Comparison of ENCODE assay signal across 20 cellular contexts in the genomic region with DNA sequence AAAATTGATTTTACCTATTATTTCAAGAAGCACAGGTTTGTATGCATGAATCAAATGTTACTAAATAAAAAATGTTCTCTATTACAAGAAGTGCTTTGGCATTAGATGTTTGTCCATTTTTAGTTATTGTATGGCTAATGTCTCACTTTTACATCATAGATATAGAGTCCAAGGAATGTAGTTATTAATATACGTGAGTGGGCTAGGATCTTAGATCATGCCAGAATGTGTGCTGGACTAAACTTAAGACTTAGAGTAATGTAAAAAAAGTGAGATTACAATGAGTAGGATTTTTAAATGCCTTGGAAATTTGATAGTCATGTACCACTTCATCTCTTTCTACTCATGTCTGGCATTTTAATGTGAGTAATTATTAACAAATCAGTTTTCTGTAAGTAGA.
DNase-seq lines count a peak whose midpoint lies in the region; ATAC-seq, FAIRE-seq and TF ChIP-seq lines count a peak whose summit lies in the region.
"Had no signal": no experiment of that assay in that cellular context is flagged by ENCODE, and none has a peak within 500 bp of the region (broad histone marks: within the 10 kb centered on the region; RNA-seq: fewer than 3 reads in every experiment).

No MANE protein-coding gene starts in this region.

- H3K14ac ChIP-seq in IMR-90 (replicated peaks; ENCODE audit: low read depth, low read length) = no peak overlapping the region

- 0 out of 2 replicates have a peak overlapping the region, but pooled peaks have one; percentile 0 for H3K56ac ChIP-seq in IMR-90 (ENCODE audit: extremely low read depth, insufficient read depth, low read length)

- H3K27me3 ChIP-seq in IMR-90 (ENCODE audit: control insufficient read depth, insufficient read depth, low read length) (no peaks in the 10 kb centered on the region), prostate gland (replicated peaks; ENCODE audit: insufficient read depth) (no peaks in the 10 kb centered on the region)
- H3K27me3 ChIP-seq in CD8-positive, alpha-beta memory T cell (ENCODE audit: insufficient read depth, low read length, poor library complexity, severe bottlenecking) = no peaks in the 10 kb centered on the region

- no peak overlapping the region for H3K4me3 Mint-ChIP-seq in CD8-positive, alpha-beta memory T cell
- H3K4me3 Mint-ChIP-seq: GM23338, IgD-negative memory B cell had no signal

- H3K23ac ChIP-seq in IMR-90 (ENCODE audit: low read depth, low read length) = no peak overlapping the region

- no peak overlapping the region for H4K91ac ChIP-seq in IMR-90 (ENCODE audit: insufficient read depth, low read depth, low read length)

- WGBS in A549 (ENCODE audit: missing lambda C conversion rate) = 62% methylated on average over 1 of the region's 1 CpG
- WGBS in IMR-90 (ENCODE audit: extremely low coverage in 2 of 2, insufficient read length in 1 of 2), 2 experiments = no CpG with 5 or more reads among the region's 1 CpG
- 47% methylated on average over 1 of the region's 1 CpG for WGBS in prostate gland

- no peak overlapping the region for H2AFZ ChIP-seq in IMR-90 (replicated peaks; ENCODE audit: low read length, poor library complexity)
- H2AFZ ChIP-seq: GM23338 had no signal

- no peak for DNase-seq in A549 (ENCODE audit: low read depth in 1 of 2, low spot score in 1 of 2)
- peak; percentile 69 for DNase-seq in IMR-90
- peak; percentile 14 for DNase-seq in fibroblast of pulmonary artery (ENCODE audit: low read depth)
- peak; percentile 10 for DNase-seq in skeletal muscle cell (ENCODE audit: low read depth)
- no peak for DNase-seq in CD8-positive, alpha-beta memory T cell
- DNase-seq in prostate gland (ENCODE audit: low spot score) = no peak
- no peak for DNase-seq in islet precursor cell
- no peak for DNase-seq in COLO668 (lab: John Stamatoyannopoulos, UW; ENCODE audit: unreplicated experiment)
- DNase-seq: 8988T, C1 segment of cervical spinal cord, GDM1, Karpas-422, NCI-H146, NCI-H2081 had no signal

- H2BK120ac ChIP-seq in IMR-90 (ENCODE audit: low read depth, low read length) = peak overlapping the region; percentile 8; the same call in 1 of the 2 replicates

- H2AK9ac ChIP-seq in IMR-90 (replicated peaks; ENCODE audit: low read depth, low read length, poor library complexity) = no peak overlapping the region

- no peak overlapping the region for H4K5ac ChIP-seq in IMR-90 (ENCODE audit: low read depth, low read length)

- CTCF ChIA-PET in A549 (lab: Yijun Ruan, JAX) (no interaction called here), IMR-90 (lab: Yijun Ruan, JAX) (no interaction called here)
- CTCF ChIA-PET in CD8-positive, alpha-beta memory T cell (lab: Charles Lee) = no interaction called here

- peaks cover 0 to 2% (median 0%) of the 10 kb centered on the region in 5 donors for H3K9me3 Mint-ChIP-seq in CD8-positive, alpha-beta memory T cell
- H3K9me3 Mint-ChIP-seq: GM23338 had no signal

- ATAC-seq in A549 = no peak
- no peak for ATAC-seq in IMR-90 (ENCODE audit: low read depth)
- ATAC-seq: GM23338, HCT116, Panc1 had no signal

- H2BK20ac ChIP-seq in IMR-90 (ENCODE audit: low read depth, low read length) = no peak overlapping the region; the same call in 1 of the 2 replicates

- H3K4me1 Mint-ChIP-seq in CD8-positive, alpha-beta memory T cell = no peaks in the 10 kb centered on the region
- H3K4me1 Mint-ChIP-seq: GM23338, IgD-negative memory B cell had no signal

- no peak overlapping the region for H3K27ac Mint-ChIP-seq in CD8-positive, alpha-beta memory T cell
- H3K27ac Mint-ChIP-seq: GM23338, IgD-negative memory B cell had no signal

- H4K8ac ChIP-seq in IMR-90 (ENCODE audit: low read depth in 2 of 2, low read length in 2 of 2) = no peak overlapping the region; a peak in 1 of 4 replicates

- H3K4ac ChIP-seq in IMR-90 (ENCODE audit: low read depth, low read length) = no peak overlapping the region

- no peak for TF ChIP-seq CTCF in A549 (IDR thresholded peaks at IDR 0.05)
- TF ChIP-seq CTCF in IMR-90 (conservative IDR thresholded peaks at IDR 0.05; ENCODE audit: low read depth, low read length) = no peak
- TF ChIP-seq CTCF in fibroblast of pulmonary artery (IDR thresholded peaks at IDR 0.05; ENCODE audit: low read length, missing control alignments) = no peak
- no peak for TF ChIP-seq CTCF in prostate gland (IDR thresholded peaks at IDR 0.05)

- no peak for TF ChIP-seq POLR2A in A549 (IDR thresholded peaks at IDR 0.05; ENCODE audit: low read length)
- TF ChIP-seq POLR2A in IMR-90 (IDR thresholded peaks at IDR 0.05; ENCODE audit: low read depth, low read length) = no peak
- TF ChIP-seq POLR2A in prostate gland (IDR thresholded peaks at IDR 0.05) = no peak

- no peak for TF ChIP-seq EP300 in A549 (IDR thresholded peaks at IDR 0.05)

- peak overlapping the region; percentile 47 for H3K4me2 ChIP-seq in A549
- H3K4me2 ChIP-seq in IMR-90 (ENCODE audit: low read depth, low read length) = no peak overlapping the region
- H3K4me2 ChIP-seq: GM23338 had no signal

- no peaks in the 10 kb centered on the region for H4K20me1 ChIP-seq in IMR-90 (ENCODE audit: insufficient read depth, low read length)

- H2BK5ac ChIP-seq in IMR-90 (ENCODE audit: low read depth, low read length, poor library complexity, severe bottlenecking) = peak overlapping the region; percentile 81

- TF ChIP-seq RAD21 in A549 (conservative IDR thresholded peaks at IDR 0.05 in 1 of 2, IDR thresholded peaks at IDR 0.05 in 1 of 2) (no peak), IMR-90 (IDR thresholded peaks at IDR 0.05; ENCODE audit: low read length) (no peak)

- no peaks in the 10 kb centered on the region for H3K9me3 ChIP-seq in A549
- H3K9me3 ChIP-seq in IMR-90 (ENCODE audit: control insufficient read depth, insufficient read depth, low read length) = no peaks in the 10 kb centered on the region
- H3K9me3 ChIP-seq in CD8-positive, alpha-beta memory T cell (ENCODE audit: low read length) = no peaks in the 10 kb centered on the region
- no peaks in the 10 kb centered on the region for H3K9me3 ChIP-seq in prostate gland

- dilution Hi-C loops in IMR-90 (cut with HindIII; ENCODE audit: low sequenced_read_pairs, unreplicated experiment) = no loop called here

- no peaks in the 10 kb centered on the region for H3K36me3 ChIP-seq in IMR-90 (ENCODE audit: control insufficient read depth, insufficient read depth, low read length)
- no peaks in the 10 kb centered on the region for H3K36me3 ChIP-seq in CD8-positive, alpha-beta memory T cell (ENCODE audit: insufficient read depth, low read length)
- H3K36me3 ChIP-seq in prostate gland = no peaks in the 10 kb centered on the region

- no peaks in the 10 kb centered on the region for H3K36me3 Mint-ChIP-seq in CD8-positive, alpha-beta memory T cell

- no peak overlapping the region for H2BK15ac ChIP-seq in IMR-90 (ENCODE audit: low read depth, low read length)

- no peaks in the 10 kb centered on the region for H3K9me1 ChIP-seq in IMR-90 (ENCODE audit: insufficient read depth, low read length)

- H3K4me3 ChIP-seq in A549 (no peak overlapping the region), IMR-90 (ENCODE audit: insufficient read depth, low read depth, low read length) (no peak overlapping the region), fibroblast of pulmonary artery (replicated peaks; ENCODE audit: low read depth, low read length) (no peak overlapping the region), skeletal muscle cell (ENCODE audit: low read depth, low read length) (no peak overlapping the region), prostate gland (no peak overlapping the region)
- no peak overlapping the region for H3K4me3 ChIP-seq in CD8-positive, alpha-beta memory T cell (ENCODE audit: low read length)
- H3K4me3 ChIP-seq: GM23338 had no signal

- H3K4me1 ChIP-seq in A549 (peaks cover 20% of the 10 kb centered on the region), IMR-90 (ENCODE audit: control insufficient read depth, insufficient read depth, low read length) (peaks cover 3% of the 10 kb centered on the region; the same call in 1 of the 2 replicates), prostate gland (replicated peaks) (no peaks in the 10 kb centered on the region)
- no peaks in the 10 kb centered on the region for H3K4me1 ChIP-seq in CD8-positive, alpha-beta memory T cell (ENCODE audit: insufficient read depth, low read length)

- no peaks in the 10 kb centered on the region for H3K79me1 ChIP-seq in IMR-90 (ENCODE audit: low read depth in 1 of 2, low read length in 2 of 2)

- no peak overlapping the region for H2AK5ac ChIP-seq in IMR-90 (ENCODE audit: low read depth, low read length)

- no peak overlapping the region for H3K9ac ChIP-seq in IMR-90 (ENCODE audit: low read depth, low read length)

- in situ Hi-C loops in IMR-90 (cut with MboI; ENCODE audit: low sequenced_read_pairs) = no loop called here

- POLR2A ChIA-PET in A549 (lab: Yijun Ruan, JAX) (no interaction called here), IMR-90 (lab: Charles Lee; ENCODE audit: unreplicated experiment) (no interaction called here)
- POLR2A ChIA-PET in CD8-positive, alpha-beta memory T cell (lab: Charles Lee) = interaction anchor here (0.5 kb wide), 1 partner anchor 17 kb away, joined by 3 read pairs; no protein-coding TSS in a partner anchor

- peaks cover 4 to 5% of the 10 kb centered on the region in 2 donors for H3K27me3 Mint-ChIP-seq in CD8-positive, alpha-beta memory T cell
- H3K27me3 Mint-ChIP-seq: IgD-negative memory B cell had no signal

- H3K27ac ChIP-seq in A549 (0 out of 6 replicates have a peak overlapping the region, but pooled peaks of 1 of the 2 experiments have one; percentile 1), IMR-90 (ENCODE audit: insufficient read depth, low read length) (no peak overlapping the region), prostate gland (no peak overlapping the region)
- no peak overlapping the region for H3K27ac ChIP-seq in CD8-positive, alpha-beta memory T cell (ENCODE audit: low read depth, low read length)

- FAIRE-seq in A549 (lab: Jason Lieb, UNC) = peak; percentile 32
- FAIRE-seq: GM19239, HTR-8/SVneo had no signal

- H3K18ac ChIP-seq in IMR-90 (ENCODE audit: low read depth, low read length) = no peak overlapping the region

- no TSS peak for BruUV-seq in IMR-90 (replicated peaks; lab: Mats Ljungman, UMichigan)

- intact Hi-C loops in IMR-90 (cut with micrococcal nuclease) (loop anchor here (10.0 kb wide), 1 partner anchor 231 kb away; no protein-coding TSS in a partner anchor), prostate gland (cut with DNase I) (no loop called here)

TF ChIP-seq in A549, 52 proteins besides CTCF, POLR2A, EP300 and RAD21 (continues in another document):
- TF ChIP-seq, protein P1, sequence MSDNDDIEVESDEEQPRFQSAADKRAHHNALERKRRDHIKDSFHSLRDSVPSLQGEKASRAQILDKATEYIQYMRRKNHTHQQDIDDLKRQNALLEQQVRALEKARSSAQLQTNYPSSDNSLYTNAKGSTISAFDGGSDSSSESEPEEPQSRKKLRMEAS (IDR thresholded peaks at IDR 0.05) = no peak
- TF ChIP-seq HOXB5 (CRISPR knock-in tag; IDR thresholded peaks at IDR 0.05) (no peak), JUN (IDR thresholded peaks at IDR 0.05) (no peak)

Comparison
In these comparisons a context has a peak if more than half of its experiments do, and no peak if none do; other contexts are left out.
1. DNase-seq: peak in IMR-90 (single experiment), fibroblast of pulmonary artery (single experiment) and skeletal muscle cell (single experiment); none in A549 (0 of 2), CD8-positive, alpha-beta memory T cell (0 of 5), prostate gland (single experiment), islet precursor cell (single experiment) and COLO668 (single experiment).